Comparison of ENCODE assay signal across 12 cellular contexts in genomic region chr17:9356488-9356911, GRCh38.
DNase-seq lines count a peak whose midpoint lies in the region; ATAC-seq and TF ChIP-seq lines count a peak whose summit lies in the region.
"Had no signal": no experiment of that assay in that cellular context is flagged by ENCODE, and none has a peak within 500 bp of the region (broad histone marks: within the 10 kb centered on the region; RNA-seq: fewer than 3 reads in every experiment).

No MANE protein-coding gene starts in this region.

- TF ChIP-seq CTCF in gastroesophageal sphincter (IDR thresholded peaks at IDR 0.05) (no peak), ovary (IDR thresholded peaks at IDR 0.05) (no peak), osteocyte (IDR thresholded peaks at IDR 0.05) (no peak)

- peak; percentile 38 for ATAC-seq in gastroesophageal sphincter
- ATAC-seq: WTC11 had no signal

- no peak overlapping the region for H3K27ac ChIP-seq in gastroesophageal sphincter
- no peak overlapping the region for H3K27ac ChIP-seq in ovary

- 84% methylated on average over 2 of the region's 3 CpGs; no CpG with 5 or more reads in 1 of the 2 donors for WGBS in gastroesophageal sphincter (ENCODE audit: low coverage in 1 of 2), 2 donors
- 90 to 95% (median 92%) methylated on average over 3 of the region's 3 CpGs for WGBS in ovary, 3 donors

- no peaks in the 10 kb centered on the region for H3K27me3 ChIP-seq in gastroesophageal sphincter
- no peaks in the 10 kb centered on the region for H3K27me3 ChIP-seq in ovary

- TF ChIP-seq EP300 in gastroesophageal sphincter (IDR thresholded peaks at IDR 0.05) (no peak), ovary (IDR thresholded peaks at IDR 0.05) (no peak)

- no peaks in the 10 kb centered on the region for H3K9me3 ChIP-seq in gastroesophageal sphincter
- no peaks in the 10 kb centered on the region for H3K9me3 ChIP-seq in ovary

- TF ChIP-seq POLR2A in gastroesophageal sphincter (IDR thresholded peaks at IDR 0.05) (no peak), ovary (IDR thresholded peaks at IDR 0.05) (no peak)

- peaks cover 22% of the 10 kb centered on the region for H3K4me1 Mint-ChIP-seq in osteocyte (ENCODE audit: unreplicated experiment)
- H3K4me1 Mint-ChIP-seq in activated T-cell treated with anti-CD3 and anti-CD28 coated beads, Interleukin-2, amount 50 U/mL, for 24 hours (ENCODE audit: low read depth): no peaks in the 10 kb centered on the region
- H3K4me1 Mint-ChIP-seq: WTC11 had no signal

- H3K4me3 Mint-ChIP-seq in osteocyte (ENCODE audit: unreplicated experiment): no peak overlapping the region
- H3K4me3 Mint-ChIP-seq in activated T-cell treated with anti-CD3 and anti-CD28 coated beads, Interleukin-2, amount 50 U/mL, for 24 hours: no peak overlapping the region
- H3K4me3 Mint-ChIP-seq: WTC11 had no signal

- H3K36me3 Mint-ChIP-seq in osteocyte (ENCODE audit: unreplicated experiment): no peaks in the 10 kb centered on the region
- H3K36me3 Mint-ChIP-seq in activated T-cell treated with anti-CD3 and anti-CD28 coated beads, Interleukin-2, amount 50 U/mL, for 24 hours (ENCODE audit: low read depth): peaks cover 2% of the 10 kb centered on the region

- in situ Hi-C loops in KBM-7 (cut with MboI; ENCODE audit: low pct_unique_long_range_greater_than_20kb, low sequenced_read_pairs): no loop called here

- intact Hi-C loops in ovary (cut with DNase I): loop anchor here in 1 of 4 donors (10.0 kb wide), 1 partner anchor 452 kb away; no protein-coding TSS in a partner anchor

- H3K9me3 Mint-ChIP-seq in osteocyte (ENCODE audit: unreplicated experiment): no peaks in the 10 kb centered on the region
- no peaks in the 10 kb centered on the region for H3K9me3 Mint-ChIP-seq in activated T-cell treated with anti-CD3 and anti-CD28 coated beads, Interleukin-2, amount 50 U/mL, for 24 hours

- H3K27ac Mint-ChIP-seq in osteocyte (ENCODE audit: unreplicated experiment): no peak overlapping the region
- no peak overlapping the region for H3K27ac Mint-ChIP-seq in activated T-cell treated with anti-CD3 and anti-CD28 coated beads, Interleukin-2, amount 50 U/mL, for 24 hours
- H3K27ac Mint-ChIP-seq: WTC11 had no signal

- peaks cover 0 to 9% (median 0%) of the 10 kb centered on the region in 3 donors for H3K4me1 ChIP-seq in gastroesophageal sphincter
- peaks cover 4% of the 10 kb centered on the region for H3K4me1 ChIP-seq in ovary (ENCODE audit: insufficient read depth)

- no peaks in the 10 kb centered on the region for H3K36me3 ChIP-seq in gastroesophageal sphincter
- H3K36me3 ChIP-seq in ovary: no peaks in the 10 kb centered on the region

- no peak overlapping the region for H3K4me3 ChIP-seq in gastroesophageal sphincter
- no peak overlapping the region for H3K4me3 ChIP-seq in ovary

- no peaks in the 10 kb centered on the region for H3K27me3 Mint-ChIP-seq in osteocyte (ENCODE audit: unreplicated experiment)
- no peaks in the 10 kb centered on the region for H3K27me3 Mint-ChIP-seq in activated T-cell treated with anti-CD3 and anti-CD28 coated beads, Interleukin-2, amount 50 U/mL, for 24 hours

- DNase-seq in KBM-7 (peak; percentile 56), NOMO-1 (lab: John Stamatoyannopoulos, UW; ENCODE audit: unreplicated experiment in 2 of 2) (peak; percentile 53 to 54), putamen (ENCODE audit: low spot score) (peak; percentile 36), ovary (no peak), osteocyte (ENCODE audit: extremely low spot score, unreplicated experiment) (no peak)
- DNase-seq in activated T-cell treated with anti-CD3 and anti-CD28 coated beads, Interleukin-2, amount 50 U/mL, for 24 hours: no peak
- DNase-seq: activated T-cell treated with anti-CD3 and anti-CD28 coated beads for 4 hours, DMS153, HCEC 1CT, NCI-H2107 had no signal

Comparison
In these comparisons a context has a peak if more than half of its experiments do, and no peak if none do; other contexts are left out.
1. DNase-seq: peak in KBM-7 (single experiment), NOMO-1 (2 of 2) and putamen (single experiment); none in ovary (0 of 5), osteocyte (single experiment) and activated T-cell treated with anti-CD3 and anti-CD28 coated beads, Interleukin-2, amount 50 U/mL, for 24 hours (single experiment).